Comparison of ENCODE assay signal across 1 cellular context in the genomic region with DNA sequence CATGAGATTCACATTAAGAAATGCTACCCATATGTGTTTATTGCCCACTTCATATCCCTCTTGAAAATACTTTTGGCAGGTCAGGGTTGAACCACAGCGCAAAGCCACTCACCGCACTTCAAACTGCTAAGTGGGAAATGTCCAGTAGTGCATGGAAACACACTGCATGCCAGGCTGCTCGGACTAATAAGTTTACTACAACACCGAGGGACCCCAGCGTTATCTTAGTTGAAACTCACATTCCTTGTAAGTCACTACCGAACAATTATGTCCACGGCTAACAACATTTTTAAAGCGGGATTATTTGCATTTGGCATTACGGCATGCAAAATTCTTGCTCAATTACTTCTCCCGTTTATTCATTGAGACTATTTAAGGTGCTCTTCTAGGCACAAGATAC.
TF ChIP-seq lines count a peak whose summit lies in the region.

No MANE protein-coding gene starts in this region.

TF ChIP-seq in K562, 482 proteins besides CTCF, POLR2A, EP300 and RAD21:
- TF ChIP-seq POLR2H (tag; IDR thresholded peaks at IDR 0.05; ENCODE audit: low read depth) (no peak), HLTF (IDR thresholded peaks at IDR 0.05) (no peak), TCF7L2 (IDR thresholded peaks at IDR 0.05; ENCODE audit: low read depth, low read length) (no peak), OTX1 (CRISPR knock-in tag; IDR thresholded peaks at IDR 0.05) (no peak), MIER1 (IDR thresholded peaks at IDR 0.05; ENCODE audit: low read depth) (no peak), CEBPZ (IDR thresholded peaks at IDR 0.05; ENCODE audit: borderline replicate concordance, low read depth, low read length) (no peak), DDX20 (tag; IDR thresholded peaks at IDR 0.05; ENCODE audit: low read depth) (no peak), SPI1 (IDR thresholded peaks at IDR 0.05; ENCODE audit: borderline replicate concordance, low read depth, low read length) (no peak), BRD9 (IDR thresholded peaks at IDR 0.05; ENCODE audit: low read depth, partially characterized antibody) (no peak), PCBP1 (IDR thresholded peaks at IDR 0.05; ENCODE audit: low read depth, low read length, poor library complexity, severe bottlenecking) (no peak), TFAM (CRISPR knock-in tag; conservative IDR thresholded peaks at IDR 0.05) (no peak), NUFIP1 (IDR thresholded peaks at IDR 0.05; ENCODE audit: partially characterized antibody) (no peak)
- TF ChIP-seq, protein P1, sequence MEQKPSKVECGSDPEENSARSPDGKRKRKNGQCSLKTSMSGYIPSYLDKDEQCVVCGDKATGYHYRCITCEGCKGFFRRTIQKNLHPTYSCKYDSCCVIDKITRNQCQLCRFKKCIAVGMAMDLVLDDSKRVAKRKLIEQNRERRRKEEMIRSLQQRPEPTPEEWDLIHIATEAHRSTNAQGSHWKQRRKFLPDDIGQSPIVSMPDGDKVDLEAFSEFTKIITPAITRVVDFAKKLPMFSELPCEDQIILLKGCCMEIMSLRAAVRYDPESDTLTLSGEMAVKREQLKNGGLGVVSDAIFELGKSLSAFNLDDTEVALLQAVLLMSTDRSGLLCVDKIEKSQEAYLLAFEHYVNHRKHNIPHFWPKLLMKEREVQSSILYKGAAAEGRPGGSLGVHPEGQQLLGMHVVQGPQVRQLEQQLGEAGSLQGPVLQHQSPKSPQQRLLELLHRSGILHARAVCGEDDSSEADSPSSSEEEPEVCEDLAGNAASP (IDR thresholded peaks at IDR 0.05) = no peak
- TF ChIP-seq, protein P2, sequence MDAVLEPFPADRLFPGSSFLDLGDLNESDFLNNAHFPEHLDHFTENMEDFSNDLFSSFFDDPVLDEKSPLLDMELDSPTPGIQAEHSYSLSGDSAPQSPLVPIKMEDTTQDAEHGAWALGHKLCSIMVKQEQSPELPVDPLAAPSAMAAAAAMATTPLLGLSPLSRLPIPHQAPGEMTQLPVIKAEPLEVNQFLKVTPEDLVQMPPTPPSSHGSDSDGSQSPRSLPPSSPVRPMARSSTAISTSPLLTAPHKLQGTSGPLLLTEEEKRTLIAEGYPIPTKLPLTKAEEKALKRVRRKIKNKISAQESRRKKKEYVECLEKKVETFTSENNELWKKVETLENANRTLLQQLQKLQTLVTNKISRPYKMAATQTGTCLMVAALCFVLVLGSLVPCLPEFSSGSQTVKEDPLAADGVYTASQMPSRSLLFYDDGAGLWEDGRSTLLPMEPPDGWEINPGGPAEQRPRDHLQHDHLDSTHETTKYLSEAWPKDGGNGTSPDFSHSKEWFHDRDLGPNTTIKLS (IDR thresholded peaks at IDR 0.05; ENCODE audit: borderline replicate concordance, low read depth) = no peak
- TF ChIP-seq, protein P3, sequence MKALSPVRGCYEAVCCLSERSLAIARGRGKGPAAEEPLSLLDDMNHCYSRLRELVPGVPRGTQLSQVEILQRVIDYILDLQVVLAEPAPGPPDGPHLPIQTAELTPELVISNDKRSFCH (CRISPR knock-in tag; IDR thresholded peaks at IDR 0.05) = no peak
- TF ChIP-seq, protein P3 (tag; IDR thresholded peaks at IDR 0.05) = no peak
